ENCODE assay signal across 15 cellular contexts in genomic region chr1:158691149-158691548, GRCh38. TPM values are rescaled to one million over a fixed set of nuclear protein-coding genes. Genes with fewer than 3 reads are reported as not detected.
"Had no signal": no experiment of that assay in that cellular context is flagged by ENCODE, and none has a peak within 500 bp of the region (broad histone marks: within the 10 kb centered on the region; RNA-seq: fewer than 3 reads in every experiment).

No MANE protein-coding gene starts in this region.

RNA-seq across cellular contexts. Expression of gene SPTA1, which starts 4.6 kb away (rescaled TPM):
- total RNA-seq: activated B cell treated with CpG ODN at 0.5 μM for 24 hours; activated CD4-positive, alpha-beta memory T cell treated with anti-CD3 and anti-CD28 coated beads, Interleukin-2, amount 10 ng/mL, durations not matched to agents 7 days and 5 days; activated CD4-positive, alpha-beta T cell treated with anti-CD3 and anti-CD28 coated beads for 36 hours; activated CD4-positive, alpha-beta T cell treated with anti-CD3 and anti-CD28 coated beads, Interleukin-2, amount 10 ng/mL, durations not matched to agents 24 days and 14 days; activated CD4-positive, alpha-beta T cell treated with anti-CD3 and anti-CD28 coated beads, Interleukin-2, amount 10 ng/mL, durations not matched to agents 7 days and 5 days; activated CD8-positive, alpha-beta memory T cell treated with anti-CD3 and anti-CD28 coated beads for 36 hours; activated CD8-positive, alpha-beta memory T cell treated with anti-CD3 and anti-CD28 coated beads, Interleukin-2, amount 10 ng/mL, durations not matched to agents 7 days and 5 days; activated CD8-positive, alpha-beta T cell treated with anti-CD3 and anti-CD28 coated beads, Interleukin-2, amount 10 ng/mL, durations not matched to agents 7 days and 5 days; T-helper 1 cell treated with Interleukin-12 subunit alpha and Interleukin-12 subunit beta and Interleukin-4 antibody, amounts not matched to agents 30 ng/mL and 1 ng/mL, for 36 hours; T-helper 17 cell; T-helper 2 cell treated with Interferon-gamma antibody and Interleukin-4, amounts not matched to agents 100 ng/mL and 5 ng/mL, for 36 hours had no signal

RNA-seq across cellular contexts. Expression of gene OR6K2, which starts 9.3 kb away (rescaled TPM):
- total RNA-seq: activated B cell treated with CpG ODN at 0.5 μM for 24 hours; activated CD4-positive, alpha-beta memory T cell treated with anti-CD3 and anti-CD28 coated beads for 36 hours; activated CD4-positive, alpha-beta memory T cell treated with anti-CD3 and anti-CD28 coated beads, Interleukin-2, amount 10 ng/mL, durations not matched to agents 7 days and 5 days; activated CD4-positive, alpha-beta T cell treated with anti-CD3 and anti-CD28 coated beads for 36 hours; activated CD4-positive, alpha-beta T cell treated with anti-CD3 and anti-CD28 coated beads, Interleukin-2, amount 10 ng/mL, durations not matched to agents 24 days and 14 days; activated CD4-positive, alpha-beta T cell treated with anti-CD3 and anti-CD28 coated beads, Interleukin-2, amount 10 ng/mL, durations not matched to agents 7 days and 5 days; activated CD8-positive, alpha-beta memory T cell treated with anti-CD3 and anti-CD28 coated beads for 36 hours; activated CD8-positive, alpha-beta memory T cell treated with anti-CD3 and anti-CD28 coated beads, Interleukin-2, amount 10 ng/mL, durations not matched to agents 7 days and 5 days; activated CD8-positive, alpha-beta T cell treated with anti-CD3 and anti-CD28 coated beads for 36 hours; activated CD8-positive, alpha-beta T cell treated with anti-CD3 and anti-CD28 coated beads, Interleukin-2, amount 10 ng/mL, durations not matched to agents 7 days and 5 days; T-cell; T-helper 1 cell treated with Interleukin-12 subunit alpha and Interleukin-12 subunit beta and Interleukin-4 antibody, amounts not matched to agents 30 ng/mL and 1 ng/mL, for 36 hours; T-helper 17 cell; T-helper 2 cell treated with Interferon-gamma antibody and Interleukin-4, amounts not matched to agents 100 ng/mL and 5 ng/mL, for 36 hours; WTC11 had no signal

RNA-seq across cellular contexts. Expression of gene OR6K3, which starts 29.4 kb away (rescaled TPM):
- total RNA-seq: activated B cell treated with CpG ODN at 0.5 μM for 24 hours; activated CD4-positive, alpha-beta memory T cell treated with anti-CD3 and anti-CD28 coated beads for 36 hours; activated CD4-positive, alpha-beta memory T cell treated with anti-CD3 and anti-CD28 coated beads, Interleukin-2, amount 10 ng/mL, durations not matched to agents 7 days and 5 days; activated CD4-positive, alpha-beta T cell treated with anti-CD3 and anti-CD28 coated beads for 36 hours; activated CD4-positive, alpha-beta T cell treated with anti-CD3 and anti-CD28 coated beads, Interleukin-2, amount 10 ng/mL, durations not matched to agents 24 days and 14 days; activated CD4-positive, alpha-beta T cell treated with anti-CD3 and anti-CD28 coated beads, Interleukin-2, amount 10 ng/mL, durations not matched to agents 7 days and 5 days; activated CD8-positive, alpha-beta memory T cell treated with anti-CD3 and anti-CD28 coated beads for 36 hours; activated CD8-positive, alpha-beta memory T cell treated with anti-CD3 and anti-CD28 coated beads, Interleukin-2, amount 10 ng/mL, durations not matched to agents 7 days and 5 days; activated CD8-positive, alpha-beta T cell treated with anti-CD3 and anti-CD28 coated beads for 36 hours; activated CD8-positive, alpha-beta T cell treated with anti-CD3 and anti-CD28 coated beads, Interleukin-2, amount 10 ng/mL, durations not matched to agents 7 days and 5 days; T-cell; T-helper 1 cell treated with Interleukin-12 subunit alpha and Interleukin-12 subunit beta and Interleukin-4 antibody, amounts not matched to agents 30 ng/mL and 1 ng/mL, for 36 hours; T-helper 17 cell; T-helper 2 cell treated with Interferon-gamma antibody and Interleukin-4, amounts not matched to agents 100 ng/mL and 5 ng/mL, for 36 hours; WTC11 had no signal
